20 cellular contexts compared by ENCODE assay signal in genomic region chrX:47204970-47205369, GRCh38. TPM values are rescaled to one million over a fixed set of nuclear protein-coding genes. Genes with fewer than 3 reads are reported as not detected.
DNase-seq lines count a peak whose midpoint lies in the region; ATAC-seq and TF ChIP-seq lines count a peak whose summit lies in the region.
"Had no signal": no experiment of that assay in that cellular context is flagged by ENCODE, and none has a peak within 500 bp of the region (broad histone marks: within the 10 kb centered on the region; RNA-seq: fewer than 3 reads in every experiment).

No MANE protein-coding gene starts in this region.

- DNase-seq in activated naive CD8-positive, alpha-beta T cell treated with anti-CD3 and anti-CD28 coated beads, Interleukin-2, amount 50 U/mL, for 24 hours = no peak
- DNase-seq in HCT116 (ENCODE audit: low read depth, low spot score) (no peak), osteoblast (ENCODE audit: insufficient read length, low spot score, missing footprints) (peak; percentile 13), T-cell (no peak)
- DNase-seq: activated CD8-positive, alpha-beta memory T cell treated with anti-CD3 and anti-CD28 coated beads for 24 hours; activated T-cell treated with anti-CD3 and anti-CD28 coated beads, Interleukin-2, amount 50 U/mL, for 72 hours; CD4-positive, alpha-beta T cell; lower lobe of right lung; MG63; stimulated activated CD4-positive, alpha-beta T cell treated with anti-CD3 and anti-CD28 coated beads, Interleukin-2, amount 100 ng/mL, for 24 hours; stimulated activated naive B cell treated with anti-CD40 and anti-IgM and Interleukin-4, amounts not matched to agents 10 μg/mL and 1 μg/mL and 100 μg/mL, for 72 hours had no signal

- peaks cover 6% of the 10 kb centered on the region for H3K4me1 Mint-ChIP-seq in activated naive CD8-positive, alpha-beta T cell (ENCODE audit: low read depth)
- H3K4me1 Mint-ChIP-seq in activated naive CD8-positive, alpha-beta T cell treated with anti-CD3 and anti-CD28 coated beads, Interleukin-2, amount 50 U/mL, for 24 hours = peaks cover 3% of the 10 kb centered on the region
- H3K4me1 Mint-ChIP-seq in activated T-helper 17 cell treated with anti-CD3 and anti-CD28 coated beads, Interleukin-2, amount 50 U/mL, for 72 hours = peaks cover 6% of the 10 kb centered on the region
- peaks cover 2 to 21% (median 2%) of the 10 kb centered on the region in 3 donors for H3K4me1 Mint-ChIP-seq in T-cell

- intact Hi-C loops in HCT116 (cut with micrococcal nuclease) = no loop called here

- no peak overlapping the region for H2AFZ ChIP-seq in HCT116 (ENCODE audit: low read depth, low read length, poor library complexity, severe bottlenecking)
- no peak overlapping the region for H2AFZ ChIP-seq in osteoblast (ENCODE audit: low read length)

- H3K27ac Mint-ChIP-seq in activated naive CD8-positive, alpha-beta T cell = peak overlapping the region; percentile 34
- H3K27ac Mint-ChIP-seq in activated naive CD8-positive, alpha-beta T cell treated with anti-CD3 and anti-CD28 coated beads, Interleukin-2, amount 50 U/mL, for 24 hours = no peak overlapping the region
- H3K27ac Mint-ChIP-seq in activated T-helper 17 cell treated with anti-CD3 and anti-CD28 coated beads, Interleukin-2, amount 50 U/mL, for 72 hours = peak overlapping the region; percentile 52
- H3K27ac Mint-ChIP-seq in T-cell = no peak overlapping the region
- H3K27ac Mint-ChIP-seq: activated naive CD4-positive, alpha-beta T cell treated with anti-CD3 and anti-CD28 coated beads, Interleukin-2, amount 50 U/mL, for 24 hours; activated T-cell treated with anti-CD3 and anti-CD28 coated beads, Interleukin-2, amount 50 U/mL, for 72 hours; CD4-positive, alpha-beta T cell; stimulated activated naive B cell treated with anti-CD40 and anti-IgM and Interleukin-4, amounts not matched to agents 10 μg/mL and 1 μg/mL and 100 μg/mL, for 72 hours had no signal

- ATAC-seq in activated naive CD8-positive, alpha-beta T cell treated with anti-CD3 and anti-CD28 coated beads, Interleukin-2, amount 50 U/mL, for 24 hours = no peak
- ATAC-seq in HCT116 = peak; percentile 52
- ATAC-seq in activated T-helper 17 cell treated with anti-CD3 and anti-CD28 coated beads, Interleukin-2, amount 50 U/mL, for 72 hours (replicated peaks) = no peak
- ATAC-seq in T-cell (replicated peaks in 1 of 4) = no peak
- ATAC-seq in GM18511 (IDR thresholded peaks at IDR 0.05; ENCODE audit: unreplicated experiment) = no peak
- ATAC-seq: activated CD4-positive, CD25-positive, alpha-beta regulatory T cell treated with anti-CD3 and anti-CD28 coated beads, Interleukin-2, amount 50 U/mL, for 24 hours; activated T-cell treated with anti-CD3 and anti-CD28 coated beads, Interleukin-2, amount 50 U/mL, for 72 hours; lower lobe of right lung; psoas muscle; stimulated activated naive B cell treated with anti-CD40 and anti-IgM and Interleukin-4, amounts not matched to agents 10 μg/mL and 1 μg/mL and 100 μg/mL, for 72 hours had no signal

- no peak for TF ChIP-seq POLR2A in HCT116 (IDR thresholded peaks at IDR 0.05; ENCODE audit: borderline replicate concordance, extremely low read depth, insufficient read depth, insufficient read length)

- POLR2A ChIA-PET in HCT116 (lab: Charles Lee) = no interaction called here
- POLR2A ChIA-PET in T-cell (lab: Charles Lee) = no interaction called here

- no peaks in the 10 kb centered on the region for H4K20me1 ChIP-seq in HCT116 (ENCODE audit: insufficient read depth)
- peaks cover 73% of the 10 kb centered on the region for H4K20me1 ChIP-seq in osteoblast (ENCODE audit: insufficient read depth, low read length)

- H3K9ac ChIP-seq in HCT116 (ENCODE audit: low read length) = no peak overlapping the region

- RAD21 ChIA-PET in HCT116 (lab: Charles Lee; ENCODE audit: low non-redundant PET in 1 of 2, low total read pairs in 2 of 2, uncharacterized antibody in 2 of 2, unreplicated experiment in 2 of 2) = no interaction called here

- no peak overlapping the region for H3K4me2 ChIP-seq in HCT116 (ENCODE audit: low read length)
- no peak overlapping the region for H3K4me2 ChIP-seq in osteoblast (ENCODE audit: insufficient read depth, low read length)

- no peaks in the 10 kb centered on the region for H3K4me1 ChIP-seq in HCT116 (ENCODE audit: control insufficient read depth in 1 of 2, insufficient read depth in 2 of 2, low read length in 2 of 2)
- H3K4me1 ChIP-seq in osteoblast (ENCODE audit: insufficient read depth, low read length) = no peaks in the 10 kb centered on the region
- H3K4me1 ChIP-seq: ascending aorta, HAP-1, lower lobe of right lung had no signal

- no peaks in the 10 kb centered on the region for H3K36me3 Mint-ChIP-seq in activated naive CD8-positive, alpha-beta T cell
- peaks cover 37% of the 10 kb centered on the region for H3K36me3 Mint-ChIP-seq in activated naive CD8-positive, alpha-beta T cell treated with anti-CD3 and anti-CD28 coated beads, Interleukin-2, amount 50 U/mL, for 24 hours (ENCODE audit: low read depth)
- H3K36me3 Mint-ChIP-seq in activated T-helper 17 cell treated with anti-CD3 and anti-CD28 coated beads, Interleukin-2, amount 50 U/mL, for 72 hours (ENCODE audit: low read depth) = peaks cover 97% of the 10 kb centered on the region
- H3K36me3 Mint-ChIP-seq in T-cell = peaks cover 37% of the 10 kb centered on the region

- CTCF ChIA-PET in HCT116 (lab: Charles Lee) (no interaction called here), T-cell (lab: Charles Lee) (interaction anchor here (0.6 to 0.8 kb wide), 2 partner anchors 199 to 255 kb away, joined by 3 to 8 read pairs; no protein-coding TSS in a partner anchor)

- H3K79me2 ChIP-seq in HCT116 (ENCODE audit: insufficient read depth, low read length) (peaks cover 14% of the 10 kb centered on the region; the same call in 1 of the 2 replicates), osteoblast (ENCODE audit: insufficient read depth, low read length) (peaks cover 21% of the 10 kb centered on the region)

- H3K27me3 ChIP-seq in HCT116 (ENCODE audit: insufficient read depth, low read length) (no peaks in the 10 kb centered on the region), osteoblast (ENCODE audit: insufficient read depth, low read length) (no peaks in the 10 kb centered on the region)
- H3K27me3 ChIP-seq: ascending aorta, MG63, neutrophil had no signal

- no peaks in the 10 kb centered on the region for H3K9me3 ChIP-seq in HCT116 (ENCODE audit: control insufficient read depth in 1 of 2, insufficient read depth in 1 of 2, low read depth in 1 of 2, low read length in 2 of 2)
- H3K9me3 ChIP-seq in osteoblast (ENCODE audit: low read depth, low read length) = no peaks in the 10 kb centered on the region
- H3K9me3 ChIP-seq: ascending aorta, HAP-1, lower lobe of right lung, MG63, neutrophil, psoas muscle had no signal

- H3K27me3 Mint-ChIP-seq in activated naive CD8-positive, alpha-beta T cell = no peaks in the 10 kb centered on the region
- no peaks in the 10 kb centered on the region for H3K27me3 Mint-ChIP-seq in activated naive CD8-positive, alpha-beta T cell treated with anti-CD3 and anti-CD28 coated beads, Interleukin-2, amount 50 U/mL, for 24 hours
- no peaks in the 10 kb centered on the region for H3K27me3 Mint-ChIP-seq in activated T-helper 17 cell treated with anti-CD3 and anti-CD28 coated beads, Interleukin-2, amount 50 U/mL, for 72 hours
- H3K27me3 Mint-ChIP-seq in T-cell = no peaks in the 10 kb centered on the region
- H3K27me3 Mint-ChIP-seq: activated naive CD4-positive, alpha-beta T cell treated with anti-CD3 and anti-CD28 coated beads, Interleukin-2, amount 50 U/mL, for 24 hours; CD4-positive, alpha-beta T cell; stimulated activated naive B cell treated with anti-CD40 and anti-IgM and Interleukin-4, amounts not matched to agents 10 μg/mL and 1 μg/mL and 100 μg/mL, for 72 hours had no signal

- no peaks in the 10 kb centered on the region for H3K9me3 Mint-ChIP-seq in activated naive CD8-positive, alpha-beta T cell (ENCODE audit: low read depth)
- H3K9me3 Mint-ChIP-seq in activated naive CD8-positive, alpha-beta T cell treated with anti-CD3 and anti-CD28 coated beads, Interleukin-2, amount 50 U/mL, for 24 hours = no peaks in the 10 kb centered on the region
- no peaks in the 10 kb centered on the region for H3K9me3 Mint-ChIP-seq in activated T-helper 17 cell treated with anti-CD3 and anti-CD28 coated beads, Interleukin-2, amount 50 U/mL, for 72 hours
- no peaks in the 10 kb centered on the region for H3K9me3 Mint-ChIP-seq in T-cell
- H3K9me3 Mint-ChIP-seq: activated naive CD4-positive, alpha-beta T cell treated with anti-CD3 and anti-CD28 coated beads, Interleukin-2, amount 50 U/mL, for 24 hours; activated T-cell treated with anti-CD3 and anti-CD28 coated beads, Interleukin-2, amount 50 U/mL, for 72 hours; CD4-positive, alpha-beta T cell; stimulated activated naive B cell treated with anti-CD40 and anti-IgM and Interleukin-4, amounts not matched to agents 10 μg/mL and 1 μg/mL and 100 μg/mL, for 72 hours had no signal

- H3K36me3 ChIP-seq in HCT116 (ENCODE audit: control insufficient read depth in 1 of 2, insufficient read depth in 2 of 2, low read length in 2 of 2) (peaks cover 39 to 58% of the 10 kb centered on the region in 2 experiments), osteoblast (ENCODE audit: insufficient read depth, low read length) (peaks cover 95% of the 10 kb centered on the region)

- H3K4me3 ChIP-seq in HCT116 (replicated peaks in 1 of 2; ENCODE audit: low read depth in 1 of 2, low read length in 2 of 2) (no peak overlapping the region), osteoblast (ENCODE audit: insufficient read depth, low read length) (no peak overlapping the region)
- H3K4me3 ChIP-seq: ascending aorta, HAP-1, lower lobe of right lung, MG63, psoas muscle had no signal

- no TSS peak for BruUV-seq in HCT116 (replicated peaks; lab: Mats Ljungman, UMichigan)

- TF ChIP-seq CTCF in HCT116 (IDR thresholded peaks at IDR 0.05 in 2 of 3, conservative IDR thresholded peaks at IDR 0.05 in 1 of 3; ENCODE audit: borderline replicate concordance in 1 of 3, insufficient read depth in 1 of 3, low read depth in 2 of 3, low read length in 2 of 3) = no peak
- peak; percentile 10 for TF ChIP-seq CTCF in osteoblast (IDR thresholded peaks at IDR 0.05; ENCODE audit: extremely low read depth, low read depth, low read length)

- no peaks in the 10 kb centered on the region for H3K9me2 ChIP-seq in HCT116 (ENCODE audit: insufficient read depth)

- TF ChIP-seq RAD21 in HCT116 (IDR thresholded peaks at IDR 0.05; ENCODE audit: low read depth) = 0 out of 2 replicates have a peak, but pooled peaks have one; percentile 2

- H3K27ac ChIP-seq in HCT116 (ENCODE audit: low read depth, low read length) (no peak overlapping the region), osteoblast (ENCODE audit: low read depth, low read length) (no peak overlapping the region)
- H3K27ac ChIP-seq: ascending aorta, lower lobe of right lung, neutrophil, psoas muscle had no signal

- H3K4me3 Mint-ChIP-seq in activated naive CD8-positive, alpha-beta T cell = no peak overlapping the region
- no peak overlapping the region for H3K4me3 Mint-ChIP-seq in activated naive CD8-positive, alpha-beta T cell treated with anti-CD3 and anti-CD28 coated beads, Interleukin-2, amount 50 U/mL, for 24 hours
- no peak overlapping the region for H3K4me3 Mint-ChIP-seq in activated T-helper 17 cell treated with anti-CD3 and anti-CD28 coated beads, Interleukin-2, amount 50 U/mL, for 72 hours
- H3K4me3 Mint-ChIP-seq in T-cell = no peak overlapping the region
- H3K4me3 Mint-ChIP-seq: activated naive CD4-positive, alpha-beta T cell treated with anti-CD3 and anti-CD28 coated beads, Interleukin-2, amount 50 U/mL, for 24 hours; activated T-cell treated with anti-CD3 and anti-CD28 coated beads, Interleukin-2, amount 50 U/mL, for 72 hours; CD4-positive, alpha-beta T cell; stimulated activated naive B cell treated with anti-CD40 and anti-IgM and Interleukin-4, amounts not matched to agents 10 μg/mL and 1 μg/mL and 100 μg/mL, for 72 hours had no signal

RNA-seq across cellular contexts. Expression of gene UBA1, which starts 11.3 kb away (rescaled TPM):
- total RNA-seq in HCT116 (2021; ENCODE audit: unreplicated experiment) (275 TPM), osteoblast (142 and 150 TPM in 2 replicates), T-cell (100 to 1,000 TPM; 116 to 177 (median 149) TPM)
- 267 and 276 TPM in 2 replicates for polyA plus RNA-seq in HCT116 (2012)
- total RNA-seq in activated T-helper 17 cell treated with anti-CD3 and anti-CD28 coated beads, Interleukin-2, amount 50 U/mL, for 72 hours = 100 to 1,000 TPM; 227 to 255 TPM

RNA-seq across cellular contexts. Expression of gene CDK16, which starts 13.5 kb away (rescaled TPM):
- total RNA-seq in HCT116 (2021; ENCODE audit: unreplicated experiment) (131 TPM), osteoblast (61.2 and 65.4 TPM in 2 replicates), T-cell (100 to 1,000 TPM in 2 of 5 donors, 10 to 100 TPM in 3; 54.7 to 139 (median 60.4) TPM)
- polyA plus RNA-seq in HCT116 (2012) = 156 and 181 TPM in 2 replicates
- total RNA-seq in activated T-helper 17 cell treated with anti-CD3 and anti-CD28 coated beads, Interleukin-2, amount 50 U/mL, for 72 hours = 10 to 100 TPM; 58.3 to 71.5 TPM

RNA-seq across cellular contexts. Expression of gene USP11, which starts 27.8 kb away (rescaled TPM):
- total RNA-seq in HCT116 (2021; ENCODE audit: unreplicated experiment) = 62.0 TPM
- 87.7 and 102 TPM in 2 replicates for polyA plus RNA-seq in HCT116 (2012)
- 10 to 100 TPM; 24.0 to 26.6 TPM for total RNA-seq in activated T-helper 17 cell treated with anti-CD3 and anti-CD28 coated beads, Interleukin-2, amount 50 U/mL, for 72 hours
- 28.2 and 31.8 TPM in 2 replicates for total RNA-seq in osteoblast
- 100 to 1,000 TPM in 1 of 5 donors, 10 to 100 TPM in 4; 72.3 to 122 (median 85.5) TPM for total RNA-seq in T-cell

RNA-seq across cellular contexts. Expression of gene RBM10, which starts 59.9 kb away (rescaled TPM):
- total RNA-seq in HCT116 (2021; ENCODE audit: unreplicated experiment) (56.9 TPM), osteoblast (29.2 and 32.9 TPM in 2 replicates), T-cell (10 to 100 TPM; 37.3 to 60.3 (median 55.8) TPM)
- polyA plus RNA-seq in HCT116 (2012) = 67.3 and 69.3 TPM in 2 replicates
- 10 to 100 TPM; 54.3 to 57.9 TPM for total RNA-seq in activated T-helper 17 cell treated with anti-CD3 and anti-CD28 coated beads, Interleukin-2, amount 50 U/mL, for 72 hours

Comparison
In these comparisons a context has a peak if more than half of its experiments do, and no peak if none do; other contexts are left out.
1. H3K27ac Mint-ChIP-seq: peak in activated naive CD8-positive, alpha-beta T cell (single experiment) and activated T-helper 17 cell treated with anti-CD3 and anti-CD28 coated beads, Interleukin-2, amount 50 U/mL, for 72 hours (single experiment); none in activated naive CD8-positive, alpha-beta T cell treated with anti-CD3 and anti-CD28 coated beads, Interleukin-2, amount 50 U/mL, for 24 hours (single experiment) and T-cell (0 of 2).